Comparison of ENCODE assay signal across 6 cellular contexts in genomic region chr7:141737118-141737835, GRCh38. TPM values are rescaled to one million over a fixed set of nuclear protein-coding genes. Genes with fewer than 3 reads are reported as not detected.
DNase-seq lines count a peak whose midpoint lies in the region; ATAC-seq and TF ChIP-seq lines count a peak whose summit lies in the region.

No MANE protein-coding gene starts in this region.

- H3K27ac Mint-ChIP-seq in H9 = peak overlapping the region; percentile 93 to 99 (median 99); a peak in 5 of 7 replicates

- H3K4me3 ChIP-seq in fibroblast of mammary gland (ENCODE audit: control insufficient read depth, low read depth, low read length) (peak overlapping the region; percentile 87), stomach smooth muscle (ENCODE audit: low read length in 2 of 2) (peak overlapping the region; percentile 100)

- peaks cover 0 to 2% of the 10 kb centered on the region in 2 experiments; a peak in 1 of 5 replicates for H3K9me3 Mint-ChIP-seq in H9

- in situ Hi-C loops in SK-MEL-5 (cut with HindIII; ENCODE audit: low pct_unique_long_range_greater_than_20kb, low sequenced_read_pairs) = no loop called here

- peaks cover 3% of the 10 kb centered on the region; the same call in 1 of the 2 replicates for H3K4me1 ChIP-seq in H9 (ENCODE audit: insufficient read depth, low read length)
- peaks cover 16% of the 10 kb centered on the region for H3K4me1 ChIP-seq in stomach smooth muscle (ENCODE audit: control insufficient read depth, insufficient read depth, low read length)

- no peak overlapping the region for H3K14ac ChIP-seq in H9 (ENCODE audit: insufficient read depth, low read length)

- no peak overlapping the region for H2BK120ac ChIP-seq in H9 (ENCODE audit: low read depth, low read length, poor library complexity, severe bottlenecking)

- TF ChIP-seq CTCF in H9 (conservative IDR thresholded peaks at IDR 0.05) = no peak
- TF ChIP-seq CTCF in fibroblast of mammary gland (conservative IDR thresholded peaks at IDR 0.05; ENCODE audit: control insufficient read depth, insufficient read depth, low read depth, low read length) = no peak

- no peak for ATAC-seq in HG03342 (IDR thresholded peaks at IDR 0.05; ENCODE audit: unreplicated experiment)

- no peak overlapping the region for H2BK15ac ChIP-seq in H9 (ENCODE audit: low read depth, low read length)

- H3K79me1 ChIP-seq in H9 (ENCODE audit: insufficient read depth, low read depth, low read length, poor library complexity, severe bottlenecking) = peaks cover 8% of the 10 kb centered on the region

- no peak overlapping the region for H3K56ac ChIP-seq in H9 (ENCODE audit: insufficient read length, low read depth, low read length)

- H3K4me2 ChIP-seq in H9 (ENCODE audit: insufficient read depth, insufficient read length, low read length) = peak overlapping the region; percentile 84

- DNase-seq in H9 = no peak
- DNase-seq in SK-MEL-5 (ENCODE audit: low read depth, low spot score) = peak; percentile 34
- DNase-seq in fibroblast of mammary gland (ENCODE audit: low read depth) = peak; percentile 52
- DNase-seq in stimulated activated CD4-positive, alpha-beta T cell treated with anti-CD3 and anti-CD28 coated beads, Interleukin-1b, Interleukin-23, amount 100 ng/mL, for 48 hours = no peak

- no peaks in the 10 kb centered on the region for H3K27me3 ChIP-seq in H9 (ENCODE audit: insufficient read depth, low read length)
- no peaks in the 10 kb centered on the region for H3K27me3 ChIP-seq in stomach smooth muscle (ENCODE audit: control insufficient read depth in 1 of 2, insufficient read depth in 2 of 2, low read length in 2 of 2)

- H3K79me2 ChIP-seq in H9 (ENCODE audit: insufficient read depth, low read length) = peaks cover 16% of the 10 kb centered on the region

- H4K8ac ChIP-seq in H9 (replicated peaks; ENCODE audit: insufficient read length, low read depth, low read length) = no peak overlapping the region

- no peaks in the 10 kb centered on the region for H3K27me3 Mint-ChIP-seq in H9 (ENCODE audit: low read depth)

- H3K9ac ChIP-seq in H9 (ENCODE audit: extremely low read depth, insufficient read length, low read length) (peak overlapping the region; percentile 28), stomach smooth muscle (ENCODE audit: low read length in 2 of 2) (peak overlapping the region; percentile 91 to 93)

- H4K20me1 ChIP-seq in H9 (ENCODE audit: control insufficient read depth, insufficient read depth, insufficient read length) = no peaks in the 10 kb centered on the region

- no peak overlapping the region for H3K23ac ChIP-seq in H9 (ENCODE audit: insufficient read length, low read depth, low read length)

- H2AFZ ChIP-seq in H9 (ENCODE audit: low read length) = no peak overlapping the region

- peaks cover 13 to 23% of the 10 kb centered on the region in 2 experiments for H3K4me1 Mint-ChIP-seq in H9

- H2BK5ac ChIP-seq in H9 (ENCODE audit: insufficient read length, low read length) = no peak overlapping the region

- H2AK5ac ChIP-seq in H9 (ENCODE audit: insufficient read length, low read length) = no peak overlapping the region

- no peak overlapping the region for H3K18ac ChIP-seq in H9 (ENCODE audit: insufficient read length, low read depth, low read length)

- H4K5ac ChIP-seq in H9 (ENCODE audit: insufficient read length, low read depth, low read length) = no peak overlapping the region

- H3K27ac ChIP-seq in H9 (ENCODE audit: insufficient read length, low read depth, low read length) (no peak overlapping the region), stomach smooth muscle (ENCODE audit: low read length) (peak overlapping the region; percentile 56)

- H2BK12ac ChIP-seq in H9 (ENCODE audit: insufficient read length, low read depth, low read length) = no peak overlapping the region

- no peak overlapping the region for H2BK20ac ChIP-seq in H9 (ENCODE audit: low read depth, low read length, poor library complexity, severe bottlenecking)

- peaks cover 6 to 15% of the 10 kb centered on the region in 2 donors for H3K36me3 ChIP-seq in stomach smooth muscle (ENCODE audit: control insufficient read depth in 2 of 2, insufficient read depth in 2 of 2, low read length in 2 of 2)

- no CpG with 5 or more reads among the region's 11 CpGs for WGBS in H9 (ENCODE audit: extremely low coverage, insufficient read length, low lambda C conversion rate)

- H3K4ac ChIP-seq in H9 (ENCODE audit: low read depth, low read length) = no peak overlapping the region

- H3K23me2 ChIP-seq in H9 (ENCODE audit: insufficient read length, low read depth, low read length, poor library complexity, severe bottlenecking) = peaks cover 3% of the 10 kb centered on the region

- H3K4me3 Mint-ChIP-seq in H9 = peak overlapping the region; percentile 96 to 99

- H3K9me3 ChIP-seq in H9 (ENCODE audit: control insufficient read depth, low read depth, low read length) = no peaks in the 10 kb centered on the region
- H3K9me3 ChIP-seq in stomach smooth muscle (ENCODE audit: control insufficient read depth in 2 of 2, low read length in 2 of 2) = no peaks in the 10 kb centered on the region

- H4K91ac ChIP-seq in H9 (ENCODE audit: insufficient read length, low read depth, low read length) = no peak overlapping the region

- peaks cover 22 to 32% (median 31%) of the 10 kb centered on the region in 3 experiments for H3K36me3 Mint-ChIP-seq in H9 (ENCODE audit: insufficient read depth in 1 of 3, low read depth in 3 of 3)

- no peak overlapping the region for H3T11ph ChIP-seq in H9 (ENCODE audit: low read length)

RNA-seq across cellular contexts. Expression of gene SSBP1, which starts 0.9 kb away (rescaled TPM):
- total RNA-seq in H9 (2021) = 252 and 266 TPM in 2 replicates
- 332 and 364 TPM in 2 replicates for total RNA-seq in SK-MEL-5 (2014; rRNA removed; shearing (Covaris generic))
- 278 and 360 TPM in 2 replicates for polyA plus RNA-seq in SK-MEL-5 (2015; cell fraction: cytosol; rRNA removed)
- polyA plus RNA-seq in SK-MEL-5 (2015; cell fraction: nucleus; rRNA removed) = 189 and 199 TPM in 2 replicates

RNA-seq across cellular contexts. Expression of gene TAS2R3, which starts 26.6 kb away (rescaled TPM):
- 0.88 and 1.2 TPM in 2 replicates for total RNA-seq in H9 (2021)
- 0.40 and 0.87 TPM in 2 replicates for total RNA-seq in SK-MEL-5 (2014; rRNA removed; shearing (Covaris generic))
- polyA plus RNA-seq in SK-MEL-5 (2015; cell fraction: cytosol; rRNA removed) = not detected in 2 replicates
- 0.48 TPM in 1 of 2 replicates, not detected in the other for polyA plus RNA-seq in SK-MEL-5 (2015; cell fraction: nucleus; rRNA removed)

RNA-seq across cellular contexts. Expression of gene WEE2, which starts 29.1 kb away (rescaled TPM):
- not detected in 2 replicates for total RNA-seq in H9 (2021)
- not detected in 2 replicates for total RNA-seq in SK-MEL-5 (2014; rRNA removed; shearing (Covaris generic))
- polyA plus RNA-seq in SK-MEL-5 (2015; cell fraction: cytosol; rRNA removed) = not detected in 2 replicates
- polyA plus RNA-seq in SK-MEL-5 (2015; cell fraction: nucleus; rRNA removed) = not detected in 2 replicates

RNA-seq across cellular contexts. Expression of gene DENND11, which starts 35.3 kb away (rescaled TPM):
- 21.2 and 21.9 TPM in 2 replicates for total RNA-seq in H9 (2021)
- total RNA-seq in SK-MEL-5 (2014; rRNA removed; shearing (Covaris generic)) = 15.2 and 16.6 TPM in 2 replicates
- 10.5 and 14.2 TPM in 2 replicates for polyA plus RNA-seq in SK-MEL-5 (2015; cell fraction: cytosol; rRNA removed)
- polyA plus RNA-seq in SK-MEL-5 (2015; cell fraction: nucleus; rRNA removed) = 36.4 and 39.2 TPM in 2 replicates

RNA-seq across cellular contexts. Expression of gene TAS2R4, which starts 39.2 kb away (rescaled TPM):
- total RNA-seq in H9 (2021) = 0.55 and 0.66 TPM in 2 replicates
- 0.08 and 0.32 TPM in 2 replicates for total RNA-seq in SK-MEL-5 (2014; rRNA removed; shearing (Covaris generic))
- 0.09 TPM in 1 of 2 replicates, not detected in the other for polyA plus RNA-seq in SK-MEL-5 (2015; cell fraction: cytosol; rRNA removed)
- 0.31 and 1.2 TPM in 2 replicates for polyA plus RNA-seq in SK-MEL-5 (2015; cell fraction: nucleus; rRNA removed)

Comparison
In these comparisons a context has a peak if more than half of its experiments do, and no peak if none do; other contexts are left out.
1. DNase-seq: peak in SK-MEL-5 (single experiment) and fibroblast of mammary gland (single experiment); none in H9 (single experiment) and stimulated activated CD4-positive, alpha-beta T cell treated with anti-CD3 and anti-CD28 coated beads, Interleukin-1b, Interleukin-23, amount 100 ng/mL, for 48 hours (single experiment).